ENCODE assay signal across 9 cellular contexts in the genomic region with DNA sequence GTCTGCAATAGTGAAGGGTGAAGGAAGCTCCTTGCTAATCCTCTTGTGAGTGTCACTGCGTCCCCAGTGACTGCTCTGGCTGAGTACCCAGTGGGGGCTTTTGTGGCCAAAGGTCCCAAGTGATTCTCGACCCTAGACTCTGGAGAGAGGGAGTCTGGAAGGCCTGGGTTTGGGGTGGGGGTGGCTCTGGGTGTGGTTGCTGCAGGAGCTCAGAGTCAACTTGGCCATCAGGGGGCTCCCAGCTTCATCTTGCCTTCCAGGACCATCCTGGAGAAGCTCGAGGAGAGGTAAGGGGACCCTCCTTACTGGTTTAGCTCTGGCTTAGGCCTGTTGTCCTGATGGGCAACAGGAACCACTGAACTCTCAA. TPM values are rescaled to one million over a fixed set of nuclear protein-coding genes. Genes with fewer than 3 reads are reported as not detected.
DNase-seq lines count a peak whose midpoint lies in the region; ATAC-seq lines count a peak whose summit lies in the region.
"Had no signal": no experiment of that assay in that cellular context is flagged by ENCODE, and none has a peak within 500 bp of the region (broad histone marks: within the 10 kb centered on the region; RNA-seq: fewer than 3 reads in every experiment).

No MANE protein-coding gene starts in this region.

- ATAC-seq in naive thymus-derived CD4-positive, alpha-beta T cell: no peak
- ATAC-seq in HG02840 (IDR thresholded peaks at IDR 0.05; ENCODE audit: low FRiP score, unreplicated experiment): no peak

- H3K36me3 ChIP-seq in BLaER1 treated with 17β-estradiol and CSF1 and Interleukin-3, amounts not matched to agents 10 nM and 100 nM: peaks cover 0 to 27% (median 0%) of the 10 kb centered on the region in 11 experiments; a peak in 8 of 22 replicates
- H3K36me3 ChIP-seq in H7 (replicated peaks; ENCODE audit: control insufficient read depth, insufficient read depth, low read length): no peaks in the 10 kb centered on the region
- peaks cover 0 to 6% (median 4%) of the 10 kb centered on the region in 3 experiments for H3K36me3 ChIP-seq in naive thymus-derived CD4-positive, alpha-beta T cell (ENCODE audit: control insufficient read depth in 2 of 3, insufficient read depth in 3 of 3, low read length in 3 of 3)

- DNase-seq in H7 (peak; percentile 48), glomerular visceral epithelial cell (ENCODE audit: extremely low spot score) (no peak), amniotic stem cell (lab: John Stamatoyannopoulos, UW) (no peak), NCI-H748 treated with DMSO at 0.1 percent for 48 hours (lab: John Stamatoyannopoulos, UW) (no peak)
- peak in 1 of 9 donors; percentile 20 for DNase-seq in naive thymus-derived CD4-positive, alpha-beta T cell
- DNase-seq: NCI-H524 had no signal

- CTCF ChIA-PET in naive thymus-derived CD4-positive, alpha-beta T cell (lab: Charles Lee): interaction anchor here (0.5 to 7.9 kb wide), 12 partner anchors 10 to 216 kb away, joined by 3 to 80 read pairs (median 5); no protein-coding TSS in a partner anchor

- peaks cover 15% of the 10 kb centered on the region for H3K36me3 Mint-ChIP-seq in activated naive CD8-positive, alpha-beta T cell
- peaks cover 7 to 64% (median 18%) of the 10 kb centered on the region in 5 donors for H3K36me3 Mint-ChIP-seq in naive thymus-derived CD4-positive, alpha-beta T cell

- peak overlapping the region; percentile 71 to 82 (median 79) for H3K27ac ChIP-seq in BLaER1 treated with 17β-estradiol and CSF1 and Interleukin-3, amounts not matched to agents 10 nM and 100 nM
- H3K27ac ChIP-seq in naive thymus-derived CD4-positive, alpha-beta T cell (ENCODE audit: low read depth, low read length): peak overlapping the region; percentile 92

- POLR2A ChIA-PET in naive thymus-derived CD4-positive, alpha-beta T cell (lab: Charles Lee): interaction anchor here (0.7 to 12.9 kb wide), 17 partner anchors 9 to 190 kb away, joined by 3 to 172 read pairs (median 5); no protein-coding TSS in a partner anchor

- no peaks in the 10 kb centered on the region for H3K9me3 ChIP-seq in BLaER1 treated with 17β-estradiol and CSF1 and Interleukin-3, amounts not matched to agents 10 nM and 100 nM (replicated peaks in 1 of 11)
- no peaks in the 10 kb centered on the region for H3K9me3 ChIP-seq in naive thymus-derived CD4-positive, alpha-beta T cell (ENCODE audit: control insufficient read depth in 2 of 3, low read length in 3 of 3)

- intact Hi-C loops in naive thymus-derived CD4-positive, alpha-beta T cell (cut with micrococcal nuclease): loop anchor here (10.0 kb wide), 4 partner anchors 410 to 1120 kb away; a partner anchor contains a TSS

- peaks cover 74% of the 10 kb centered on the region for H3K4me1 Mint-ChIP-seq in activated naive CD8-positive, alpha-beta T cell (ENCODE audit: low read depth)
- peaks cover 58 to 84% (median 73%) of the 10 kb centered on the region in 7 donors for H3K4me1 Mint-ChIP-seq in naive thymus-derived CD4-positive, alpha-beta T cell

- H3K4me3 ChIP-seq in BLaER1 treated with 17β-estradiol and CSF1 and Interleukin-3, amounts not matched to agents 10 nM and 100 nM: peak overlapping the region; percentile 54 to 80 (median 64)
- no peak overlapping the region for H3K4me3 ChIP-seq in H7 (ENCODE audit: insufficient read depth, low read depth, low read length)
- peak overlapping the region; percentile 80 for H3K4me3 ChIP-seq in naive thymus-derived CD4-positive, alpha-beta T cell (ENCODE audit: low read length)

- H3K27me3 Mint-ChIP-seq in activated naive CD8-positive, alpha-beta T cell: no peaks in the 10 kb centered on the region
- peaks cover 0 to 5% (median 0%) of the 10 kb centered on the region in 5 donors for H3K27me3 Mint-ChIP-seq in naive thymus-derived CD4-positive, alpha-beta T cell

- H3K9ac ChIP-seq in BLaER1 treated with 17β-estradiol and CSF1 and Interleukin-3, amounts not matched to agents 10 nM and 100 nM: peak overlapping the region; percentile 67 to 85 (median 76)

- peaks cover 0 to 45% (median 17%) of the 10 kb centered on the region in 11 experiments; a peak in 12 of 22 replicates for H4K20me1 ChIP-seq in BLaER1 treated with 17β-estradiol and CSF1 and Interleukin-3, amounts not matched to agents 10 nM and 100 nM

- peak overlapping the region; percentile 96 for H3K4me3 Mint-ChIP-seq in activated naive CD8-positive, alpha-beta T cell
- H3K4me3 Mint-ChIP-seq in naive thymus-derived CD4-positive, alpha-beta T cell: peak overlapping the region; percentile 87 to 99 (median 94)

- H3K9me3 Mint-ChIP-seq in activated naive CD8-positive, alpha-beta T cell (ENCODE audit: low read depth): no peaks in the 10 kb centered on the region
- peaks cover 0 to 5% (median 0%) of the 10 kb centered on the region in 11 donors for H3K9me3 Mint-ChIP-seq in naive thymus-derived CD4-positive, alpha-beta T cell

- H3K4me2 ChIP-seq in BLaER1 treated with 17β-estradiol and CSF1 and Interleukin-3, amounts not matched to agents 10 nM and 100 nM: peak overlapping the region; percentile 95 to 100 (median 98)

- H3K4me1 ChIP-seq in BLaER1 treated with 17β-estradiol and CSF1 and Interleukin-3, amounts not matched to agents 10 nM and 100 nM: peaks cover 55 to 69% (median 57%) of the 10 kb centered on the region in 10 experiments
- peaks cover 68 to 69% of the 10 kb centered on the region in 2 donors for H3K4me1 ChIP-seq in naive thymus-derived CD4-positive, alpha-beta T cell (ENCODE audit: control insufficient read depth in 2 of 2, insufficient read depth in 2 of 2, low read length in 2 of 2)

- no peaks in the 10 kb centered on the region for H3K27me3 ChIP-seq in BLaER1 treated with 17β-estradiol and CSF1 and Interleukin-3, amounts not matched to agents 10 nM and 100 nM
- H3K27me3 ChIP-seq in H7 (ENCODE audit: control insufficient read depth, insufficient read depth, low read length): no peaks in the 10 kb centered on the region
- H3K27me3 ChIP-seq in naive thymus-derived CD4-positive, alpha-beta T cell (ENCODE audit: control insufficient read depth in 2 of 2, insufficient read depth in 2 of 2, low read length in 2 of 2): no peaks in the 10 kb centered on the region

- peak overlapping the region; percentile 94 for H3K27ac Mint-ChIP-seq in activated naive CD8-positive, alpha-beta T cell
- H3K27ac Mint-ChIP-seq in naive thymus-derived CD4-positive, alpha-beta T cell: peak overlapping the region; percentile 89 to 98 (median 93)

RNA-seq across cellular contexts. Expression of a gene that starts 0.6 kb away (rescaled TPM):
- total RNA-seq in H7 (2014; rRNA removed; shearing (Covaris generic)): 1.5 and 1.9 TPM in 2 replicates
- total RNA-seq in naive thymus-derived CD4-positive, alpha-beta T cell: 100 to 1,000 TPM in 4 of 5 experiments, 10 to 100 TPM in 1; 96.4 to 399 (median 167) TPM
- 10 to 100 TPM; 28.0 to 50.4 TPM for polyA plus RNA-seq in naive thymus-derived CD4-positive, alpha-beta T cell

RNA-seq across cellular contexts. Expression of a gene that starts 47.0 kb away (rescaled TPM):
- total RNA-seq in H7 (2014; rRNA removed; shearing (Covaris generic)): not detected in 2 replicates
- total RNA-seq in naive thymus-derived CD4-positive, alpha-beta T cell: 10 to 100 TPM in 1 of 5 experiments, 1 to 10 TPM in 4; 1.7 to 14.3 (median 2.3) TPM
- polyA plus RNA-seq in naive thymus-derived CD4-positive, alpha-beta T cell: not detected

Comparison
In these comparisons a context has a peak if more than half of its experiments do, and no peak if none do; other contexts are left out.
1. RNA of a gene that starts 0.6 kb away (total RNA-seq): 96.4 to 399 TPM in naive thymus-derived CD4-positive, alpha-beta T cell; 1.5 to 1.9 TPM in H7; every median in the first group is over 10 times any median in the second.